ENCODE assay signal across 2 cellular contexts in genomic region chr19:55545443-55545842, GRCh38.
TF ChIP-seq lines count a peak whose summit lies in the region.

Gene SBK3, minus strand, starts transcription at chr19:55545543. Its CDS starts 0 bp downstream, at chr19:55545543.

TF ChIP-seq in A549, 52 proteins besides CTCF, POLR2A, EP300 and RAD21:
- TF ChIP-seq SREBF2 (IDR thresholded peaks at IDR 0.05) (no peak), RCOR1 (IDR thresholded peaks at IDR 0.05; ENCODE audit: low read depth, low read length) (no peak), MAX (IDR thresholded peaks at IDR 0.05) (no peak), REST (IDR thresholded peaks at IDR 0.05) (no peak), JUN (IDR thresholded peaks at IDR 0.05) (no peak), RNF2 (IDR thresholded peaks at IDR 0.05; ENCODE audit: borderline replicate concordance, low read depth) (no peak), ZNF302 (CRISPR knock-in tag; IDR thresholded peaks at IDR 0.05) (no peak), ZC3H11A (IDR thresholded peaks at IDR 0.05) (no peak), NFE2L2 (conservative IDR thresholded peaks at IDR 0.05; ENCODE audit: low read length) (no peak), SMC3 (IDR thresholded peaks at IDR 0.05) (no peak), HOXA7 (CRISPR knock-in tag; IDR thresholded peaks at IDR 0.05) (no peak), NR3C1 (IDR thresholded peaks at IDR 0.05) (no peak), KDM1A (IDR thresholded peaks at IDR 0.05; ENCODE audit: low read depth) (no peak), E2F6 (IDR thresholded peaks at IDR 0.05; ENCODE audit: borderline replicate concordance, low read depth) (no peak), TP53 (CRISPR knock-in tag; IDR thresholded peaks at IDR 0.05) (no peak), PHF8 (IDR thresholded peaks at IDR 0.05; ENCODE audit: borderline replicate concordance, low read depth) (no peak)

TF ChIP-seq in HCT116, 20 proteins besides CTCF, POLR2A, EP300 and RAD21:
- TF ChIP-seq POLR2AphosphoS5 (IDR thresholded peaks at IDR 0.05; ENCODE audit: low read depth, low read length), result no peak
- no peak for TF ChIP-seq JUND (IDR thresholded peaks at IDR 0.05)
- TF ChIP-seq CBX3 (IDR thresholded peaks at IDR 0.05; ENCODE audit: low read depth), result no peak
- TF ChIP-seq SP1 (IDR thresholded peaks at IDR 0.05; ENCODE audit: low read depth), result no peak
- no peak for TF ChIP-seq ZNF274 (IDR thresholded peaks at IDR 0.05; ENCODE audit: low read depth, low read length)
- no peak for TF ChIP-seq SIN3A (IDR thresholded peaks at IDR 0.05; ENCODE audit: low read depth)
